Comparison of ENCODE assay signal across 31 cellular contexts in the genomic region with DNA sequence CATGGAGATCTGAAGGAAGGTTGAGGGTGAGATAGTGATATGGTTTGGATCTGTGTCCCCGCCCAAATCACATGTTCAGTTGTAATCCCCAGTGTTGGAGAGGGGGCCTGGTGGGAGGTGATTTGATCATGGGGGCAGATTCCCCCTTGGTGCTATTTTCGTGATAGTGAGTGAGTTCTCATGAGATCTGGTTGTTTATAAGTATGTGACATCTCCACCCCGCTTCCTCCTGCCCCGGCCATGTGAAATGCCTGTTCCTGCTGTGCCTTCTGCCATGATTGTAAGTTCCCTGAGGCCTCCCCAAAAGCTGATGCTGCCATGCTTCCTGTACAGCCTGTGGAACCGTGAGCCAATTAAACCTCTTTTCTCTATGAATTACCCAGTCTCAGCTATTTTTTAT.
"Had no signal": no experiment of that assay in that cellular context is flagged by ENCODE, and none has a peak within 500 bp of the region (broad histone marks: within the 10 kb centered on the region; RNA-seq: fewer than 3 reads in every experiment).

No MANE protein-coding gene starts in this region.

- H3K27ac Mint-ChIP-seq: activated B cell treated with CpG ODN at 0.5 μM for 24 hours; activated naive CD4-positive, alpha-beta T cell treated with anti-CD3 and anti-CD28 coated beads for 36 hours; activated naive CD4-positive, alpha-beta T cell treated with anti-CD3 and anti-CD28 coated beads, Interleukin-2, amount 50 U/mL, for 24 hours; activated naive CD8-positive, alpha-beta T cell treated with anti-CD3 and anti-CD28 coated beads for 36 hours; activated naive CD8-positive, alpha-beta T cell treated with anti-CD3 and anti-CD28 coated beads, Interleukin-2, amount 50 U/mL, for 24 hours; activated T-helper 1 cell treated with anti-CD3 and anti-CD28 coated beads, Interleukin-12 subunit alpha, Interleukin-12 subunit beta, Interleukin-2, Interleukin-4 antibody, amounts not matched to agents 30 ng/mL and 10 ng/mL and 1 ng/mL, durations not matched to agents 14 hours and 24 hours and 36 hours; activated T-helper 2 cell treated with anti-CD3 and anti-CD28 coated beads, Interferon-gamma antibody, Interleukin-2, Interleukin-4, amounts not matched to agents 10 μg/mL and 5 μg/mL and 100 μg/mL, durations not matched to agents 14 hours and 24 hours and 36 hours; endodermal cell; T-helper 17 cell; T-helper 2 cell treated with Interferon-gamma antibody and Interleukin-4, amounts not matched to agents 5 μg/mL and 100 μg/mL, for 36 hours had no signal

- H3K9me3 Mint-ChIP-seq: activated B cell treated with CpG ODN at 0.5 μM for 24 hours; activated naive CD4-positive, alpha-beta T cell treated with anti-CD3 and anti-CD28 coated beads for 36 hours; activated naive CD4-positive, alpha-beta T cell treated with anti-CD3 and anti-CD28 coated beads, Interleukin-2, amount 50 U/mL, for 24 hours; activated naive CD8-positive, alpha-beta T cell treated with anti-CD3 and anti-CD28 coated beads for 36 hours; activated T-helper 1 cell treated with anti-CD3 and anti-CD28 coated beads, Interleukin-12 subunit alpha, Interleukin-12 subunit beta, Interleukin-2, Interleukin-4 antibody, amounts not matched to agents 30 ng/mL and 10 ng/mL and 1 ng/mL, durations not matched to agents 14 hours and 24 hours and 36 hours; activated T-helper 2 cell treated with anti-CD3 and anti-CD28 coated beads, Interferon-gamma antibody, Interleukin-2, Interleukin-4, amounts not matched to agents 10 μg/mL and 5 μg/mL and 100 μg/mL, durations not matched to agents 14 hours and 24 hours and 36 hours; endodermal cell; T-helper 2 cell treated with Interferon-gamma antibody and Interleukin-4, amounts not matched to agents 5 μg/mL and 100 μg/mL, for 36 hours had no signal

- ATAC-seq: activated CD4-positive, CD25-positive, alpha-beta regulatory T cell treated with anti-CD3 and anti-CD28 coated beads, Interleukin-2, amount 50 U/mL, for 24 hours; activated naive CD8-positive, alpha-beta T cell treated with anti-CD3 and anti-CD28 coated beads, Interleukin-2, amount 50 U/mL, for 24 hours; body of pancreas; esophagus mucosa; foreskin keratinocyte; gastrocnemius medialis; heart left ventricle; T-helper 17 cell had no signal

- H3K9me3 ChIP-seq: adrenal gland, body of pancreas, gastrocnemius medialis, heart left ventricle had no signal

- H3K27ac ChIP-seq: adrenal gland, body of pancreas, foreskin keratinocyte, gastrocnemius medialis, heart left ventricle, WERI-Rb-1 had no signal

- H3K4me1 Mint-ChIP-seq: activated B cell treated with CpG ODN at 0.5 μM for 24 hours; activated naive CD4-positive, alpha-beta T cell treated with anti-CD3 and anti-CD28 coated beads, Interleukin-2, amount 50 U/mL, for 24 hours; activated naive CD8-positive, alpha-beta T cell treated with anti-CD3 and anti-CD28 coated beads for 36 hours; activated naive CD8-positive, alpha-beta T cell treated with anti-CD3 and anti-CD28 coated beads, Interleukin-2, amount 50 U/mL, for 24 hours; endodermal cell; T-helper 17 cell had no signal

- H3K36me3 Mint-ChIP-seq: activated naive CD4-positive, alpha-beta T cell treated with anti-CD3 and anti-CD28 coated beads, Interleukin-2, amount 50 U/mL, for 24 hours; activated naive CD8-positive, alpha-beta T cell treated with anti-CD3 and anti-CD28 coated beads for 36 hours had no signal

- H3K4me3 ChIP-seq: adrenal gland, body of pancreas, gastrocnemius medialis, heart left ventricle had no signal

- DNase-seq: activated B cell treated with CpG ODN at 0.5 μM for 24 hours; activated CD4-positive, alpha-beta T cell treated with anti-CD3 and anti-CD28 coated beads for 48 hours; activated CD4-positive, alpha-beta T cell treated with anti-CD3 and anti-CD28 coated beads, Interleukin-2, amount 50 U/mL, for 1 hour; activated CD4-positive, alpha-beta T cell treated with anti-CD3 and anti-CD28 coated beads, Interleukin-2, amount 50 U/mL, for 48 hours; activated effector memory CD4-positive, alpha-beta T cell treated with anti-CD3 and anti-CD28 coated beads, Interleukin-2, amount 50 U/mL, for 16 hours; activated naive CD4-positive, alpha-beta T cell treated with anti-CD3 and anti-CD28 coated beads for 36 hours; activated naive CD8-positive, alpha-beta T cell treated with anti-CD3 and anti-CD28 coated beads for 36 hours; activated naive CD8-positive, alpha-beta T cell treated with anti-CD3 and anti-CD28 coated beads, Interleukin-2, amount 50 U/mL, for 24 hours; activated T-cell treated with anti-CD3 and anti-CD28 coated beads, Interleukin-2, amount 50 U/mL, for 1 hour; activated T-cell treated with anti-CD3 and anti-CD28 coated beads, Interleukin-2, amount 50 U/mL, for 48 hours; amygdala; aorta; body of pancreas; caudate nucleus; effector memory CD4-positive, alpha-beta T cell; endodermal cell; foreskin keratinocyte; gastrocnemius medialis; glutamatergic neuron; heart left ventricle; T-helper 1 cell; T-helper 17 cell; T1000; WERI-Rb-1 had no signal

- H3K27me3 ChIP-seq: adrenal gland, body of pancreas, foreskin keratinocyte, gastrocnemius medialis, heart left ventricle had no signal

- H3K4me3 Mint-ChIP-seq: activated B cell treated with CpG ODN at 0.5 μM for 24 hours; activated naive CD4-positive, alpha-beta T cell treated with anti-CD3 and anti-CD28 coated beads for 36 hours; activated naive CD4-positive, alpha-beta T cell treated with anti-CD3 and anti-CD28 coated beads, Interleukin-2, amount 50 U/mL, for 24 hours; activated naive CD8-positive, alpha-beta T cell treated with anti-CD3 and anti-CD28 coated beads for 36 hours; activated naive CD8-positive, alpha-beta T cell treated with anti-CD3 and anti-CD28 coated beads, Interleukin-2, amount 50 U/mL, for 24 hours; activated T-helper 1 cell treated with anti-CD3 and anti-CD28 coated beads, Interleukin-12 subunit alpha, Interleukin-12 subunit beta, Interleukin-2, Interleukin-4 antibody, amounts not matched to agents 30 ng/mL and 10 ng/mL and 1 ng/mL, durations not matched to agents 14 hours and 24 hours and 36 hours; endodermal cell; T-helper 17 cell; T-helper 2 cell treated with Interferon-gamma antibody and Interleukin-4, amounts not matched to agents 5 μg/mL and 100 μg/mL, for 36 hours had no signal

- H3K36me3 ChIP-seq: adrenal gland, gastrocnemius medialis, heart left ventricle, WERI-Rb-1 had no signal

- H3K4me1 ChIP-seq: adrenal gland, body of pancreas, foreskin keratinocyte, gastrocnemius medialis, heart left ventricle had no signal
